ENCODE assay signal across 24 cellular contexts in genomic region chrX:139538907-139539593, GRCh38. TPM values are rescaled to one million over a fixed set of nuclear protein-coding genes. Genes with fewer than 3 reads are reported as not detected.
A peak's percentile ranks its signal among the peaks of the same experiment; 100 is the strongest.
DNase-seq lines count a peak whose midpoint lies in the region; ATAC-seq, FAIRE-seq and TF ChIP-seq lines count a peak whose summit lies in the region.
"Had no signal": no experiment of that assay in that cellular context is flagged by ENCODE, and none has a peak within 500 bp of the region (broad histone marks: within the 10 kb centered on the region; RNA-seq: fewer than 3 reads in every experiment).

No MANE protein-coding gene starts in this region.

- no peak overlapping the region for H2BK15ac ChIP-seq in H9 (ENCODE audit: low read depth, low read length)

- peaks cover 0 to 38% of the 10 kb centered on the region in 2 experiments; a peak in 2 of 5 replicates for H3K9me3 Mint-ChIP-seq in H9
- no peaks in the 10 kb centered on the region for H3K9me3 Mint-ChIP-seq in type B pancreatic cell
- H3K9me3 Mint-ChIP-seq: activated CD4-positive, alpha-beta T cell treated with anti-CD3 and anti-CD28 coated beads, Interleukin-2, amount 10 ng/mL, durations not matched to agents 7 days and 5 days; endodermal cell had no signal

- no peak overlapping the region for H2BK5ac ChIP-seq in H9 (ENCODE audit: insufficient read length, low read length)

- ATAC-seq in GM18867 (IDR thresholded peaks at IDR 0.05; ENCODE audit: unreplicated experiment) (peak; percentile 63), GM19468 (IDR thresholded peaks at IDR 0.05; ENCODE audit: extremely low read depth, unreplicated experiment) (peak; percentile 45), HG03025 (IDR thresholded peaks at IDR 0.05; ENCODE audit: low FRiP score, unreplicated experiment) (peak; percentile 51), HG03520 (IDR thresholded peaks at IDR 0.05; ENCODE audit: unreplicated experiment) (peak; percentile 51), GM18498 (IDR thresholded peaks at IDR 0.05; ENCODE audit: unreplicated experiment) (no peak)
- ATAC-seq: heart right ventricle had no signal

- no CpG with 5 or more reads among the region's 2 CpGs for WGBS in H9 (ENCODE audit: extremely low coverage, insufficient read length, low lambda C conversion rate)

- DNase-seq in kidney (no peak), H9 (no peak), type B pancreatic cell (ENCODE audit: extremely low spot score, unreplicated experiment) (no peak)
- DNase-seq: activated CD4-positive, alpha-beta T cell treated with anti-CD3 and anti-CD28 coated beads, Interleukin-2, amount 10 ng/mL, durations not matched to agents 7 days and 5 days; activated naive CD4-positive, alpha-beta T cell; COR-L47; endodermal cell; GM23248; heart right ventricle; NCI-H1436; NCI-H226; stimulated activated CD4-positive, alpha-beta T cell treated with anti-CD3 and anti-CD28 coated beads, Interleukin-4, amount 100 ng/mL, for 4 hours; stimulated activated CD8-positive, alpha-beta memory T cell treated with anti-CD3 and anti-CD28 coated beads, Interleukin-4, amount 100 ng/mL, for 48 hours had no signal

- no peak overlapping the region for H3K27ac ChIP-seq in kidney (ENCODE audit: low read depth in 2 of 2, low read length in 2 of 2)
- H3K27ac ChIP-seq in H9 (ENCODE audit: insufficient read length, low read depth, low read length) = no peak overlapping the region
- H3K27ac ChIP-seq: GM23248, heart right ventricle, parathyroid adenoma, skin epidermis, suprapubic skin had no signal

- no peaks in the 10 kb centered on the region for H3K79me1 ChIP-seq in H9 (ENCODE audit: insufficient read depth, low read depth, low read length, poor library complexity, severe bottlenecking)

- no peaks in the 10 kb centered on the region for H3K23me2 ChIP-seq in H9 (ENCODE audit: insufficient read length, low read depth, low read length, poor library complexity, severe bottlenecking)

- H4K5ac ChIP-seq in H9 (ENCODE audit: insufficient read length, low read depth, low read length) = no peak overlapping the region

- no peak overlapping the region for H2AK5ac ChIP-seq in H9 (ENCODE audit: insufficient read length, low read length)

- no peaks in the 10 kb centered on the region for H4K20me1 ChIP-seq in H9 (ENCODE audit: control insufficient read depth, insufficient read depth, insufficient read length)

- no peak overlapping the region for H3K14ac ChIP-seq in H9 (ENCODE audit: insufficient read depth, low read length)

- H3K9ac ChIP-seq in kidney (ENCODE audit: low read length in 2 of 2) (no peak overlapping the region), H9 (ENCODE audit: extremely low read depth, insufficient read length, low read length) (no peak overlapping the region)
- H3K9ac ChIP-seq: GM23248, parathyroid adenoma had no signal

- no peak overlapping the region for H3K4ac ChIP-seq in H9 (ENCODE audit: low read depth, low read length)

- no peak overlapping the region for H3K56ac ChIP-seq in H9 (ENCODE audit: insufficient read length, low read depth, low read length)

- H3K4me3 Mint-ChIP-seq in H9 (no peak overlapping the region), type B pancreatic cell (no peak overlapping the region)
- H3K4me3 Mint-ChIP-seq: activated CD4-positive, alpha-beta T cell treated with anti-CD3 and anti-CD28 coated beads, Interleukin-2, amount 10 ng/mL, durations not matched to agents 7 days and 5 days; endodermal cell had no signal

- no peak overlapping the region for H2BK12ac ChIP-seq in H9 (ENCODE audit: insufficient read length, low read depth, low read length)

- H3K4me3 ChIP-seq in kidney (ENCODE audit: low read length in 2 of 2) = no peak overlapping the region
- H3K4me3 ChIP-seq: GM23248, heart right ventricle, skin epidermis, suprapubic skin had no signal

- H3K27me3 ChIP-seq in H9 (ENCODE audit: insufficient read depth, low read length) = no peaks in the 10 kb centered on the region
- H3K27me3 ChIP-seq: suprapubic skin had no signal

- intact Hi-C loops in kidney (cut with DNase I) = no loop called here

- H3K4me1 ChIP-seq in kidney (ENCODE audit: control insufficient read depth in 1 of 2, insufficient read depth in 1 of 2, low read depth in 1 of 2, low read length in 2 of 2) = no peaks in the 10 kb centered on the region
- H3K4me1 ChIP-seq in H9 (ENCODE audit: insufficient read depth, low read length) = no peaks in the 10 kb centered on the region
- H3K4me1 ChIP-seq: heart right ventricle, parathyroid adenoma, suprapubic skin had no signal

- H3K9me3 ChIP-seq in kidney (ENCODE audit: control insufficient read depth in 1 of 2, low read length in 2 of 2) = no peaks in the 10 kb centered on the region
- no peaks in the 10 kb centered on the region for H3K9me3 ChIP-seq in H9 (ENCODE audit: control insufficient read depth, low read depth, low read length)
- H3K9me3 ChIP-seq: heart right ventricle, suprapubic skin had no signal

- H3K23ac ChIP-seq in H9 (ENCODE audit: insufficient read length, low read depth, low read length) = no peak overlapping the region

- H3K27ac Mint-ChIP-seq in H9 (no peak overlapping the region), type B pancreatic cell (no peak overlapping the region)
- H3K27ac Mint-ChIP-seq: activated CD4-positive, alpha-beta T cell treated with anti-CD3 and anti-CD28 coated beads, Interleukin-2, amount 10 ng/mL, durations not matched to agents 7 days and 5 days; endodermal cell had no signal

- TF ChIP-seq CTCF in kidney (IDR thresholded peaks at IDR 0.05; ENCODE audit: borderline replicate concordance, extremely low read depth, insufficient read depth) = no peak
- TF ChIP-seq CTCF in H9 (conservative IDR thresholded peaks at IDR 0.05) = no peak
- TF ChIP-seq CTCF in type B pancreatic cell (conservative IDR thresholded peaks at IDR 0.05) = no peak

- no peak overlapping the region for H2AFZ ChIP-seq in H9 (ENCODE audit: low read length)
- H2AFZ ChIP-seq: GM23248, parathyroid adenoma had no signal

- H3K4me1 Mint-ChIP-seq in H9 (no peaks in the 10 kb centered on the region), type B pancreatic cell (ENCODE audit: unreplicated experiment) (no peaks in the 10 kb centered on the region)
- H3K4me1 Mint-ChIP-seq: activated CD4-positive, alpha-beta T cell treated with anti-CD3 and anti-CD28 coated beads, Interleukin-2, amount 10 ng/mL, durations not matched to agents 7 days and 5 days had no signal

- no peak overlapping the region for H3K18ac ChIP-seq in H9 (ENCODE audit: insufficient read length, low read depth, low read length)

- H3T11ph ChIP-seq in H9 (ENCODE audit: low read length) = no peak overlapping the region

- H3K79me2 ChIP-seq in H9 (ENCODE audit: insufficient read depth, low read length) = no peaks in the 10 kb centered on the region
- H3K79me2 ChIP-seq: parathyroid adenoma had no signal

- FAIRE-seq in kidney (lab: Jason Lieb, UNC) = no peak

- H3K36me3 Mint-ChIP-seq in H9 (ENCODE audit: insufficient read depth in 1 of 3, low read depth in 3 of 3) = no peaks in the 10 kb centered on the region
- H3K36me3 Mint-ChIP-seq in type B pancreatic cell = no peaks in the 10 kb centered on the region

- no peak overlapping the region for H2BK20ac ChIP-seq in H9 (ENCODE audit: low read depth, low read length, poor library complexity, severe bottlenecking)

- no peak overlapping the region for H4K8ac ChIP-seq in H9 (replicated peaks; ENCODE audit: insufficient read length, low read depth, low read length)

- no peak overlapping the region for H4K91ac ChIP-seq in H9 (ENCODE audit: insufficient read length, low read depth, low read length)

- no peak overlapping the region for H2BK120ac ChIP-seq in H9 (ENCODE audit: low read depth, low read length, poor library complexity, severe bottlenecking)

- H3K27me3 Mint-ChIP-seq in H9 (ENCODE audit: low read depth) = no peaks in the 10 kb centered on the region
- peaks cover 4% of the 10 kb centered on the region for H3K27me3 Mint-ChIP-seq in type B pancreatic cell
- H3K27me3 Mint-ChIP-seq: activated CD4-positive, alpha-beta T cell treated with anti-CD3 and anti-CD28 coated beads, Interleukin-2, amount 10 ng/mL, durations not matched to agents 7 days and 5 days had no signal

- H3K36me3 ChIP-seq in kidney (ENCODE audit: control insufficient read depth in 1 of 2, insufficient read depth in 2 of 2, low read length in 2 of 2) = no peaks in the 10 kb centered on the region
- H3K36me3 ChIP-seq: heart right ventricle, suprapubic skin had no signal

- no peak overlapping the region for H3K4me2 ChIP-seq in H9 (ENCODE audit: insufficient read depth, insufficient read length, low read length)

RNA-seq across cellular contexts. Expression of gene F9, which starts 8.5 kb away (rescaled TPM):
- total RNA-seq in kidney (not detected), H9 (2021) (not detected in 2 replicates), type B pancreatic cell (ENCODE audit: low replicate concordance) (0.24 and 0.36 TPM in 2 replicates)
- polyA plus RNA-seq in kidney (ENCODE audit: insufficient read depth, low read depth, low replicate concordance) = not detected
- total RNA-seq: activated CD4-positive, alpha-beta T cell treated with anti-CD3 and anti-CD28 coated beads, Interleukin-2, amount 10 ng/mL, durations not matched to agents 7 days and 5 days; cerebellum; endodermal cell; GM23248; heart right ventricle; HT-29; lung microvascular endothelial cell had no signal
- polyA plus RNA-seq: GM23248, heart right ventricle had no signal
